Comparison of ENCODE assay signal across 16 cellular contexts in genomic region chr5:124156408-124157027, GRCh38.
DNase-seq lines count a peak whose midpoint lies in the region; ATAC-seq and TF ChIP-seq lines count a peak whose summit lies in the region.
"Had no signal": no experiment of that assay in that cellular context is flagged by ENCODE, and none has a peak within 500 bp of the region (broad histone marks: within the 10 kb centered on the region; RNA-seq: fewer than 3 reads in every experiment).

No MANE protein-coding gene starts in this region.

- H3K27ac ChIP-seq in right cardiac atrium (ENCODE audit: low read length) = no peak overlapping the region
- no peak overlapping the region for H3K27ac ChIP-seq in left ventricle myocardium inferior (replicated peaks)
- H3K27ac ChIP-seq in tibial artery = no peak overlapping the region

- ATAC-seq in right cardiac atrium = peak; percentile 33 to 55
- ATAC-seq in HG02798 (IDR thresholded peaks at IDR 0.05; ENCODE audit: poor library complexity, unreplicated experiment) = no peak
- ATAC-seq in HG03135 (IDR thresholded peaks at IDR 0.05; ENCODE audit: unreplicated experiment) = no peak
- ATAC-seq: activated naive CD4-positive, alpha-beta T cell treated with anti-CD3 and anti-CD28 coated beads, Interleukin-2, amount 50 U/mL, for 72 hours; WTC11 had no signal

- H3K36me3 ChIP-seq in left ventricle myocardium inferior (no peaks in the 10 kb centered on the region), adipocyte (ENCODE audit: control insufficient read depth, insufficient read depth, low read length, severe bottlenecking) (no peaks in the 10 kb centered on the region), tibial artery (no peaks in the 10 kb centered on the region)

- H3K9me3 ChIP-seq in right cardiac atrium (ENCODE audit: control insufficient read depth, low read length) (no peaks in the 10 kb centered on the region), left ventricle myocardium inferior (replicated peaks) (peaks cover 46% of the 10 kb centered on the region), adipocyte (ENCODE audit: control insufficient read depth, low read length) (peaks cover 36% of the 10 kb centered on the region), tibial artery (peaks cover 3 to 18% (median 15%) of the 10 kb centered on the region in 3 donors)

- WGBS in right cardiac atrium = 15% methylated on average over 4 of the region's 4 CpGs

- TF ChIP-seq CTCF in left ventricle myocardium inferior (IDR thresholded peaks at IDR 0.05; ENCODE audit: borderline replicate concordance) = no peak
- TF ChIP-seq CTCF in tibial artery (IDR thresholded peaks at IDR 0.05) = no peak

- DNase-seq in right cardiac atrium (peak in 1 of 3 donors; percentile 9), left ventricle myocardium inferior (no peak), adipocyte (ENCODE audit: low read depth) (peak; percentile 59), iris pigment epithelial cell (ENCODE audit: low read depth) (peak; percentile 35), tibial artery (no peak), medulla oblongata (ENCODE audit: extremely low spot score) (no peak)
- DNase-seq: activated CD8-positive, alpha-beta memory T cell treated with anti-CD3 and anti-CD28 coated beads, Interleukin-2, amount 50 U/mL, for 48 hours; cerebellar nuclear complex; midbrain; NCI-H187 treated with DMSO at 0.1 percent for 48 hours; NCI-H82; stimulated activated CD4-positive, alpha-beta T cell treated with anti-CD3 and anti-CD28 coated beads, Interleukin-2, amount 100 ng/mL, for 48 hours had no signal

- no peak overlapping the region for H3K9ac ChIP-seq in adipocyte (ENCODE audit: low read length)

- intact Hi-C loops in right cardiac atrium (cut with DNase I) = no loop called here
- intact Hi-C loops in left ventricle myocardium inferior (cut with micrococcal nuclease) = no loop called here
- intact Hi-C loops in tibial artery (cut with DNase I; ENCODE audit: low total_unique reads) = no loop called here

- H3K4me1 ChIP-seq in right cardiac atrium (ENCODE audit: control insufficient read depth, insufficient read depth, low read length) = peaks cover 2% of the 10 kb centered on the region
- H3K4me1 ChIP-seq in left ventricle myocardium inferior = peaks cover 12% of the 10 kb centered on the region
- H3K4me1 ChIP-seq in adipocyte (ENCODE audit: control insufficient read depth, insufficient read depth, low read length) = no peaks in the 10 kb centered on the region
- H3K4me1 ChIP-seq in tibial artery = no peaks in the 10 kb centered on the region

- no peaks in the 10 kb centered on the region for H3K27me3 ChIP-seq in right cardiac atrium (ENCODE audit: control insufficient read depth, insufficient read depth)
- no peaks in the 10 kb centered on the region for H3K27me3 ChIP-seq in left ventricle myocardium inferior (ENCODE audit: low read depth)
- no peaks in the 10 kb centered on the region for H3K27me3 ChIP-seq in adipocyte (replicated peaks; ENCODE audit: control insufficient read depth, insufficient read depth, low read length)
- no peaks in the 10 kb centered on the region for H3K27me3 ChIP-seq in tibial artery

- H3K4me3 ChIP-seq in right cardiac atrium (ENCODE audit: low read length) (no peak overlapping the region), left ventricle myocardium inferior (no peak overlapping the region), adipocyte (ENCODE audit: low read length) (no peak overlapping the region), tibial artery (no peak overlapping the region)

Comparison
In these comparisons a context has a peak if more than half of its experiments do, and no peak if none do; other contexts are left out.
1. ATAC-seq: peak in right cardiac atrium (2 of 2); none in HG02798 (single experiment) and HG03135 (single experiment).
2. DNase-seq: peak in adipocyte (single experiment) and iris pigment epithelial cell (single experiment); none in left ventricle myocardium inferior (single experiment), tibial artery (0 of 2) and medulla oblongata (single experiment).